24 cellular contexts compared by ENCODE assay signal in genomic region chr17:44961921-44962350, GRCh38. TPM values are rescaled to one million over a fixed set of nuclear protein-coding genes. Genes with fewer than 3 reads are reported as not detected.
DNase-seq lines count a peak whose midpoint lies in the region; ATAC-seq, FAIRE-seq and TF ChIP-seq lines count a peak whose summit lies in the region.
"Had no signal": no experiment of that assay in that cellular context is flagged by ENCODE, and none has a peak within 500 bp of the region (broad histone marks: within the 10 kb centered on the region; RNA-seq: fewer than 3 reads in every experiment).

No MANE protein-coding gene starts in this region.

- no peak overlapping the region for H2BK120ac ChIP-seq in H1 (replicated peaks; ENCODE audit: low read depth, low read length)

- intact Hi-C loops in posterior vena cava (cut with DNase I): no loop called here
- intact Hi-C loops in lower lobe of right lung (cut with DNase I): no loop called here

- no peaks in the 10 kb centered on the region for H3K9me2 ChIP-seq in OCI-LY1 (ENCODE audit: low read depth, low read length)

- no peak overlapping the region for H2AK5ac ChIP-seq in H1 (ENCODE audit: low read depth, low read length)

- DNase-seq in DMS 273 (lab: John Stamatoyannopoulos, UW; ENCODE audit: unreplicated experiment): peak; percentile 42
- DNase-seq in DMS 273 treated with DMSO at 0.1 percent for 48 hours (lab: John Stamatoyannopoulos, UW): no peak
- DNase-seq in H1 (ENCODE audit: low read depth in 1 of 2, low spot score in 2 of 2): no peak
- DNase-seq in posterior vena cava (ENCODE audit: low spot score): peak; percentile 52
- no peak for DNase-seq in lower lobe of right lung
- no peak for DNase-seq in RCC 7860 (ENCODE audit: low spot score)
- no peak for DNase-seq in NCI-H2171 (lab: John Stamatoyannopoulos, UW)
- DNase-seq: activated CD4-positive, alpha-beta T cell treated with anti-CD3 and anti-CD28 coated beads for 1 hour; activated naive CD8-positive, alpha-beta T cell treated with anti-CD3 and anti-CD28 coated beads for 36 hours; CD8-positive, alpha-beta memory T cell; cerebellar nuclear complex; left ventricle myocardium inferior; MV-4-11; naive thymus-derived CD4-positive, alpha-beta T cell; NCI-H2171 treated with DMSO at 0.1 percent for 48 hours; OCI-M1; stimulated activated naive CD8-positive, alpha-beta T cell treated with anti-CD3 and anti-CD28 coated beads, Interleukin-15, amount 100 ng/mL, for 72 hours; T-helper 1 cell had no signal

- H2AFZ ChIP-seq in OCI-LY1 (ENCODE audit: low read length) (no peak overlapping the region), H1 (ENCODE audit: low read length) (no peak overlapping the region)
- H2AFZ ChIP-seq: hepatocyte had no signal

- H3K4me2 ChIP-seq in OCI-LY1 (ENCODE audit: low read length): no peak overlapping the region; the same call in 1 of the 2 replicates
- no peak overlapping the region for H3K4me2 ChIP-seq in H1 (ENCODE audit: insufficient read depth in 1 of 2, low read depth in 2 of 2, low read length in 2 of 2)
- H3K4me2 ChIP-seq: hepatocyte had no signal

- WGBS in H1 (ENCODE audit: extremely low coverage in 1 of 2, insufficient coverage in 1 of 2, insufficient read length in 1 of 2, insufficient replicate concordance in 2 of 2, low coverage in 1 of 2, low lambda C conversion rate in 2 of 2, missing lambda C conversion rate in 1 of 2), 2 experiments: 61% methylated on average over 7 of the region's 7 CpGs; no CpG with 5 or more reads in 1 of the 2 experiments

- H4K20me1 ChIP-seq in OCI-LY1 (ENCODE audit: insufficient read depth, low read length) (no peaks in the 10 kb centered on the region), H1 (replicated peaks in 1 of 2; ENCODE audit: control insufficient read depth in 1 of 2, insufficient read depth in 2 of 2, low read length in 2 of 2) (peaks cover 1 to 3% of the 10 kb centered on the region in 2 experiments)

- no peak overlapping the region for H4K5ac ChIP-seq in H1 (ENCODE audit: insufficient read length, low read depth, low read length)

- H2BK12ac ChIP-seq in H1 (ENCODE audit: low read depth, low read length): no peak overlapping the region

- no peak overlapping the region for H2BK5ac ChIP-seq in H1 (ENCODE audit: low read depth, low read length)

- H2BK20ac ChIP-seq in H1 (ENCODE audit: low read length): no peak overlapping the region

- no peak overlapping the region for H4K8ac ChIP-seq in H1 (ENCODE audit: extremely low read depth, insufficient read depth, low read length)

- H3K18ac ChIP-seq in H1 (ENCODE audit: extremely low read depth, low read length): no peak overlapping the region

- H3K4me1 ChIP-seq in OCI-LY1 (ENCODE audit: insufficient read depth, low read length, severe bottlenecking) (no peaks in the 10 kb centered on the region), H1 (replicated peaks in 1 of 4; ENCODE audit: control insufficient read depth in 3 of 4, insufficient read depth in 4 of 4, low read length in 3 of 4) (peaks cover 0 to 14% (median 7%) of the 10 kb centered on the region in 4 experiments; a peak in 5 of 7 replicates), lower lobe of right lung (peaks cover 18% of the 10 kb centered on the region)

- no peak overlapping the region for H2BK15ac ChIP-seq in H1 (ENCODE audit: low read length)

- TF ChIP-seq CTCF in OCI-LY1 (IDR thresholded peaks at IDR 0.05; ENCODE audit: low read length): peak; percentile 13; the same call in 1 of the 2 replicates
- TF ChIP-seq CTCF in H1 (IDR thresholded peaks at IDR 0.05; ENCODE audit: control extremely low read depth in 1 of 3, insufficient read depth in 1 of 3, low read depth in 1 of 3, low read length in 3 of 3): peak; percentile 47 to 57 (median 52)
- no peak for TF ChIP-seq CTCF in lower lobe of right lung (IDR thresholded peaks at IDR 0.05)

- no peak overlapping the region for H3K56ac ChIP-seq in H1 (replicated peaks; ENCODE audit: insufficient read length, low read depth, low read length)

- peaks cover 14% of the 10 kb centered on the region; the same call in 1 of the 2 replicates for H3K27me3 ChIP-seq in OCI-LY1 (ENCODE audit: insufficient read depth, low read length)
- peaks cover 14 to 51% (median 41%) of the 10 kb centered on the region in 4 experiments; a peak in 6 of 7 replicates for H3K27me3 ChIP-seq in H1 (replicated peaks in 1 of 4; ENCODE audit: control insufficient read depth in 3 of 4, extremely low read depth in 1 of 4, insufficient read depth in 3 of 4, low read length in 3 of 4)
- peaks cover 72% of the 10 kb centered on the region for H3K27me3 ChIP-seq in lower lobe of right lung (ENCODE audit: low read depth)

- no peak overlapping the region for H3K4me3 ChIP-seq in OCI-LY1 (ENCODE audit: low read depth, low read length, poor library complexity, severe bottlenecking)
- H3K4me3 ChIP-seq in H1 (ENCODE audit: extremely low read depth in 1 of 4, insufficient read depth in 2 of 4, low read depth in 3 of 4, low read length in 4 of 4): no peak overlapping the region
- no peak overlapping the region for H3K4me3 ChIP-seq in lower lobe of right lung
- H3K4me3 ChIP-seq: hepatocyte, left ventricle myocardium inferior, right lobe of liver had no signal

- peaks cover 5% of the 10 kb centered on the region; the same call in 1 of the 2 replicates for H3K23me2 ChIP-seq in H1 (ENCODE audit: low read depth, low read length)

- H3K79me1 ChIP-seq in H1 (ENCODE audit: low read depth, low read length): no peaks in the 10 kb centered on the region

- FAIRE-seq in H1 (lab: Jason Lieb, UNC): no peak
- no peak for FAIRE-seq in RCC 7860 (lab: Jason Lieb, UNC)

- no peak overlapping the region for H3K4ac ChIP-seq in H1 (replicated peaks; ENCODE audit: insufficient read length, low read depth, low read length)

- H3K36me3 ChIP-seq in OCI-LY1 (ENCODE audit: insufficient read depth, low read length): no peaks in the 10 kb centered on the region
- no peaks in the 10 kb centered on the region for H3K36me3 ChIP-seq in H1 (ENCODE audit: control insufficient read depth in 2 of 4, insufficient read depth in 4 of 4, low read length in 3 of 4)
- no peaks in the 10 kb centered on the region for H3K36me3 ChIP-seq in lower lobe of right lung
- H3K36me3 ChIP-seq: left ventricle myocardium inferior, right lobe of liver had no signal

- no peak overlapping the region for H3K23ac ChIP-seq in H1 (ENCODE audit: insufficient read length)

- H3K79me2 ChIP-seq in OCI-LY1 (ENCODE audit: insufficient read depth, low read length) (no peaks in the 10 kb centered on the region), H1 (ENCODE audit: control insufficient read depth in 1 of 2, insufficient read depth in 2 of 2, low read length in 2 of 2) (no peaks in the 10 kb centered on the region)
- H3K79me2 ChIP-seq: hepatocyte had no signal

- TF ChIP-seq RAD21 in H1 (IDR thresholded peaks at IDR 0.05 in 1 of 2, conservative IDR thresholded peaks at IDR 0.05 in 1 of 2; ENCODE audit: low read depth in 2 of 2, low read length in 2 of 2): peak; percentile 44 to 58; a peak in 3 of 4 replicates

- POLR2A ChIA-PET in H1 (lab: Charles Lee; ENCODE audit: partially characterized antibody): interaction anchor here (1.1 kb wide), 1 partner anchor 22 kb away, joined by 4 read pairs; no protein-coding TSS in a partner anchor

- no peak overlapping the region for H3K14ac ChIP-seq in H1 (ENCODE audit: insufficient read length)

- H3K9ac ChIP-seq in OCI-LY1 (ENCODE audit: low read length) (no peak overlapping the region), H1 (replicated peaks in 1 of 4; ENCODE audit: extremely low read depth in 1 of 4, low read depth in 3 of 4, low read length in 3 of 4) (no peak overlapping the region)

- H3F3A ChIP-seq in OCI-LY1 (ENCODE audit: insufficient read depth, low read length): no peaks in the 10 kb centered on the region

- H3K27ac ChIP-seq in OCI-LY1 (ENCODE audit: low read depth, low read length, poor library complexity, severe bottlenecking) (no peak overlapping the region), H1 (ENCODE audit: low read depth, low read length) (no peak overlapping the region), lower lobe of right lung (no peak overlapping the region)
- H3K27ac ChIP-seq: 22Rv1, epithelial cell of prostate, hepatocyte, left ventricle myocardium inferior, right lobe of liver had no signal

- CTCF ChIA-PET in H1 (lab: Charles Lee; ENCODE audit: partially characterized antibody): interaction anchor here (0.6 to 14.5 kb wide), 25 partner anchors 8 to 1748 kb away, joined by 3 to 182 read pairs (median 4); partner anchors contain the start of gene C1QL1

- H4K91ac ChIP-seq in H1 (replicated peaks; ENCODE audit: insufficient read length, low read length): no peak overlapping the region

- H3K9me3 ChIP-seq in OCI-LY1 (ENCODE audit: low read length) (no peaks in the 10 kb centered on the region), H1 (ENCODE audit: insufficient read depth in 2 of 2, low read depth in 1 of 2, low read length in 1 of 2) (no peaks in the 10 kb centered on the region), lower lobe of right lung (no peaks in the 10 kb centered on the region)
- H3K9me3 ChIP-seq: left ventricle myocardium inferior, right lobe of liver had no signal

- TF ChIP-seq POLR2A in H1 (IDR thresholded peaks at IDR 0.05; ENCODE audit: control extremely low read depth in 1 of 2, low read depth in 2 of 2, low read length in 2 of 2): no peak

- no peak for ATAC-seq in lower lobe of right lung
- ATAC-seq: naive thymus-derived CD4-positive, alpha-beta T cell; right lobe of liver; stimulated activated naive CD8-positive, alpha-beta T cell treated with anti-CD3 and anti-CD28 coated beads, Interleukin-15, amount 100 ng/mL, for 72 hours had no signal

- TF ChIP-seq EP300 in H1 (IDR thresholded peaks at IDR 0.05; ENCODE audit: borderline replicate concordance in 1 of 2, low read depth in 2 of 2, low read length in 2 of 2): no peak

RNA-seq across cellular contexts. Expression of gene C1QL1, which starts 6.2 kb away (rescaled TPM):
- total RNA-seq in H1 (2021; fragmentation: NEBNext Ultra II Directional; extraction: Animal tissue kit (Norgen Biotek cat#: 25700)): 7.5 and 7.6 TPM in 2 replicates
- 10.5 and 16.5 TPM in 2 replicates for polyA plus RNA-seq in H1 (2011; rRNA removed)
- polyA plus RNA-seq in H1 (2011; cell fraction: cytosol; rRNA removed): 8.9 TPM
- polyA plus RNA-seq in H1 (2011; cell fraction: nucleus; rRNA removed): 7.5 TPM
- polyA plus RNA-seq in H1 (2012, experiment 1 of 2): 2.9 to 8.4 TPM (median 5.8 TPM) in 4 replicates
- 4.5 TPM for polyA plus RNA-seq in H1 (2012, experiment 2 of 2)
- polyA plus RNA-seq in H1 (2013, experiment 1 of 2): 14.0 TPM
- 16.0 TPM for polyA plus RNA-seq in H1 (2013, experiment 2 of 2)
- polyA minus RNA-seq in H1 (2011; rRNA and poly(A)+ RNA removed): 0.61 and 1.1 TPM in 2 replicates
- 2.3 TPM for polyA minus RNA-seq in H1 (2011; cell fraction: cytosol; rRNA and poly(A)+ RNA removed)
- 2.5 TPM for polyA minus RNA-seq in H1 (2011; cell fraction: nucleus; rRNA and poly(A)+ RNA removed)
- total RNA-seq in posterior vena cava: under 1 TPM; 0.19 to 0.42 TPM
- not detected for total RNA-seq in lower lobe of right lung
- total RNA-seq: activated naive CD8-positive, alpha-beta T cell treated with anti-CD3 and anti-CD28 coated beads for 36 hours; CD8-positive, alpha-beta memory T cell had no signal
- polyA plus RNA-seq: CD8-positive, alpha-beta memory T cell; naive thymus-derived CD4-positive, alpha-beta T cell had no signal

RNA-seq across cellular contexts. Expression of gene KIF18B, which starts 14.4 kb away (rescaled TPM):
- total RNA-seq in H1 (2021; fragmentation: NEBNext Ultra II Directional; extraction: Animal tissue kit (Norgen Biotek cat#: 25700)): 58.1 and 59.4 TPM in 2 replicates
- polyA plus RNA-seq in H1 (2011; rRNA removed): 39.0 and 51.1 TPM in 2 replicates
- polyA plus RNA-seq in H1 (2011; cell fraction: cytosol; rRNA removed): 35.6 TPM
- 109 TPM for polyA plus RNA-seq in H1 (2011; cell fraction: nucleus; rRNA removed)
- polyA plus RNA-seq in H1 (2012, experiment 1 of 2): 31.0 to 37.4 TPM (median 33.7 TPM) in 4 replicates
- 20.8 TPM for polyA plus RNA-seq in H1 (2012, experiment 2 of 2)
- polyA plus RNA-seq in H1 (2013, experiment 1 of 2): 26.2 TPM
- polyA plus RNA-seq in H1 (2013, experiment 2 of 2): 24.0 TPM
- polyA minus RNA-seq in H1 (2011; rRNA and poly(A)+ RNA removed): 31.5 and 40.2 TPM in 2 replicates
- 30.2 TPM for polyA minus RNA-seq in H1 (2011; cell fraction: cytosol; rRNA and poly(A)+ RNA removed)
- 55.8 TPM for polyA minus RNA-seq in H1 (2011; cell fraction: nucleus; rRNA and poly(A)+ RNA removed)
- total RNA-seq in posterior vena cava (under 1 TPM; 0.10 to 0.65 TPM), lower lobe of right lung (0.89 TPM)
- polyA plus RNA-seq: naive thymus-derived CD4-positive, alpha-beta T cell had no signal

RNA-seq across cellular contexts. Expression of gene GFAP, which starts 46.6 kb away (rescaled TPM):
- 1.3 and 1.6 TPM in 2 replicates for total RNA-seq in H1 (2021; fragmentation: NEBNext Ultra II Directional; extraction: Animal tissue kit (Norgen Biotek cat#: 25700))
- polyA plus RNA-seq in H1 (2011; rRNA removed): 1.5 and 2.4 TPM in 2 replicates
- 2.4 TPM for polyA plus RNA-seq in H1 (2011; cell fraction: cytosol; rRNA removed)
- polyA plus RNA-seq in H1 (2011; cell fraction: nucleus; rRNA removed): 2.7 TPM
- 0.75 to 2.3 TPM (median 2.0 TPM) in 4 replicates for polyA plus RNA-seq in H1 (2012, experiment 1 of 2)
- 1.8 TPM for polyA plus RNA-seq in H1 (2012, experiment 2 of 2)
- polyA plus RNA-seq in H1 (2013, experiment 1 of 2): 1.3 TPM
- polyA plus RNA-seq in H1 (2013, experiment 2 of 2): 0.98 TPM
- polyA minus RNA-seq in H1 (2011; rRNA and poly(A)+ RNA removed): 0.13 and 0.66 TPM in 2 replicates
- polyA minus RNA-seq in H1 (2011; cell fraction: cytosol; rRNA and poly(A)+ RNA removed): not detected
- polyA minus RNA-seq in H1 (2011; cell fraction: nucleus; rRNA and poly(A)+ RNA removed): 1.2 TPM
- total RNA-seq in posterior vena cava (1 to 10 TPM in 1 of 2 donors, under 1 TPM in 1; 0.51 to 1.7 TPM), lower lobe of right lung (not detected)
- total RNA-seq: activated naive CD8-positive, alpha-beta T cell treated with anti-CD3 and anti-CD28 coated beads for 36 hours; CD8-positive, alpha-beta memory T cell; H4; naive thymus-derived CD4-positive, alpha-beta T cell had no signal
- polyA plus RNA-seq: CD8-positive, alpha-beta memory T cell; hepatocyte had no signal

Comparison
In these comparisons a context has a peak if more than half of its experiments do, and no peak if none do; other contexts are left out.
1. DNase-seq: peak in DMS 273 (single experiment) and posterior vena cava (single experiment); none in DMS 273 treated with DMSO at 0.1 percent for 48 hours (single experiment), H1 (0 of 2), lower lobe of right lung (single experiment), RCC 7860 (single experiment) and NCI-H2171 (single experiment).
2. RNA of gene KIF18B, which starts 14.4 kb away (total RNA-seq): 58.1 to 59.4 TPM in H1; 0.89 TPM in lower lobe of right lung (single experiment) and 0.10 to 0.65 TPM in posterior vena cava; every median in the first group is over 10 times any median in the second.